11 cellular contexts compared by ENCODE assay signal in genomic region chr7:68800316-68800715, GRCh38.
"Had no signal": no experiment of that assay in that cellular context is flagged by ENCODE, and none has a peak within 500 bp of the region (broad histone marks: within the 10 kb centered on the region; RNA-seq: fewer than 3 reads in every experiment).

No MANE protein-coding gene starts in this region.

- H3K4me3 ChIP-seq: lung, right atrium auricular region, skin epidermis had no signal

- H3K27ac ChIP-seq: right atrium auricular region, skin epidermis had no signal

- DNase-seq: activated naive CD4-positive, alpha-beta T cell; activated naive CD8-positive, alpha-beta T cell treated with anti-CD3 and anti-CD28 coated beads, Interleukin-2, amount 10 ng/mL, durations not matched to agents 7 days and 5 days; activated T-cell treated with anti-CD3 and anti-CD28 coated beads for 4 hours; hypothalamus; stimulated activated naive CD8-positive, alpha-beta T cell treated with anti-CD3 and anti-CD28 coated beads, Interleukin-15, amount 100 ng/mL, for 72 hours; T-helper 1 cell had no signal

- H3K4me3 Mint-ChIP-seq: activated naive CD8-positive, alpha-beta T cell treated with anti-CD3 and anti-CD28 coated beads, Interleukin-2, amount 10 ng/mL, durations not matched to agents 7 days and 5 days; stimulated activated naive CD8-positive, alpha-beta T cell treated with anti-CD3 and anti-CD28 coated beads, Interleukin-15, amount 100 ng/mL, for 72 hours had no signal

- H3K27me3 Mint-ChIP-seq: activated naive CD8-positive, alpha-beta T cell treated with anti-CD3 and anti-CD28 coated beads, Interleukin-2, amount 10 ng/mL, durations not matched to agents 7 days and 5 days; stimulated activated naive CD8-positive, alpha-beta T cell treated with anti-CD3 and anti-CD28 coated beads, Interleukin-15, amount 100 ng/mL, for 72 hours had no signal

- H3K36me3 ChIP-seq: right atrium auricular region had no signal

- H3K27ac Mint-ChIP-seq: activated naive CD8-positive, alpha-beta T cell treated with anti-CD3 and anti-CD28 coated beads, Interleukin-2, amount 10 ng/mL, durations not matched to agents 7 days and 5 days; stimulated activated naive CD8-positive, alpha-beta T cell treated with anti-CD3 and anti-CD28 coated beads, Interleukin-15, amount 100 ng/mL, for 72 hours had no signal

- H3K36me3 Mint-ChIP-seq: activated naive CD8-positive, alpha-beta T cell treated with anti-CD3 and anti-CD28 coated beads, Interleukin-2, amount 10 ng/mL, durations not matched to agents 7 days and 5 days had no signal

- H3K9me3 ChIP-seq: right atrium auricular region had no signal

- H3K4me1 Mint-ChIP-seq: activated naive CD8-positive, alpha-beta T cell treated with anti-CD3 and anti-CD28 coated beads, Interleukin-2, amount 10 ng/mL, durations not matched to agents 7 days and 5 days; stimulated activated naive CD8-positive, alpha-beta T cell treated with anti-CD3 and anti-CD28 coated beads, Interleukin-15, amount 100 ng/mL, for 72 hours had no signal

- H3K4me1 ChIP-seq: right atrium auricular region had no signal

- H3K27me3 ChIP-seq: right atrium auricular region had no signal

- ATAC-seq: activated CD4-positive, CD25-positive, alpha-beta regulatory T cell treated with anti-CD3 and anti-CD28 coated beads, Interleukin-2, amount 50 U/mL, for 24 hours; esophagus mucosa; stimulated activated naive CD8-positive, alpha-beta T cell treated with anti-CD3 and anti-CD28 coated beads, Interleukin-15, amount 100 ng/mL, for 72 hours had no signal
